Comparison of ENCODE assay signal across 14 cellular contexts in genomic region chr1:89905391-89906058, GRCh38.
DNase-seq lines count a peak whose midpoint lies in the region; TF ChIP-seq lines count a peak whose summit lies in the region.
"Had no signal": no experiment of that assay in that cellular context is flagged by ENCODE, and none has a peak within 500 bp of the region (broad histone marks: within the 10 kb centered on the region; RNA-seq: fewer than 3 reads in every experiment).

No MANE protein-coding gene starts in this region.

- peaks cover 8 to 39% (median 19%) of the 10 kb centered on the region in 11 experiments; a peak in 14 of 22 replicates for H3K36me3 ChIP-seq in BLaER1 treated with 17β-estradiol and CSF1 and Interleukin-3, amounts not matched to agents 10 nM and 100 nM
- no peaks in the 10 kb centered on the region for H3K36me3 ChIP-seq in HUES48 (ENCODE audit: control insufficient read depth, insufficient read depth, low read length)

- H3K27ac Mint-ChIP-seq in nephron progenitor cell, result peak overlapping the region; percentile 88
- H3K27ac Mint-ChIP-seq in activated naive CD4-positive, alpha-beta T cell treated with anti-CD3 and anti-CD28 coated beads, Interleukin-2, amount 10 ng/mL, durations not matched to agents 7 days and 5 days, result no peak overlapping the region

- no peak for DNase-seq in dorsolateral prefrontal cortex
- DNase-seq in nephron progenitor cell, result no peak
- no peak for DNase-seq in DMS153 treated with DMSO at 0.1 percent for 48 hours (lab: John Stamatoyannopoulos, UW; ENCODE audit: unreplicated experiment)
- DNase-seq in Kasumi-1 (lab: John Stamatoyannopoulos, UW), result no peak
- no peak for DNase-seq in activated CD8-positive, alpha-beta memory T cell treated with anti-CD3 and anti-CD28 coated beads, Interleukin-2, amount 50 U/mL, for 4 hours
- DNase-seq in activated naive CD4-positive, alpha-beta T cell treated with anti-CD3 and anti-CD28 coated beads, Interleukin-2, amount 10 ng/mL, durations not matched to agents 7 days and 5 days, result no peak
- DNase-seq: amniotic stem cell; cortex of kidney; NCI-H146; stimulated activated CD4-positive, alpha-beta T cell treated with anti-CD3 and anti-CD28 coated beads, Interleukin-2, amount 100 ng/mL, for 48 hours; SW 1271 had no signal

- H3K9me3 Mint-ChIP-seq in nephron progenitor cell, result no peaks in the 10 kb centered on the region
- H3K9me3 Mint-ChIP-seq in activated naive CD4-positive, alpha-beta T cell treated with anti-CD3 and anti-CD28 coated beads, Interleukin-2, amount 10 ng/mL, durations not matched to agents 7 days and 5 days, result no peaks in the 10 kb centered on the region
- H3K9me3 Mint-ChIP-seq: IgD-negative memory B cell had no signal

- H3K9me3 ChIP-seq in BLaER1 treated with 17β-estradiol and CSF1 and Interleukin-3, amounts not matched to agents 10 nM and 100 nM (replicated peaks in 1 of 11), result peaks cover 0 to 2% (median 0%) of the 10 kb centered on the region in 11 experiments; a peak in 4 of 22 replicates
- H3K9me3 ChIP-seq in HUES48 (ENCODE audit: control insufficient read depth, insufficient read depth, low read length), result no peaks in the 10 kb centered on the region

- H3K4me1 Mint-ChIP-seq in nephron progenitor cell, result peaks cover 93% of the 10 kb centered on the region
- H3K4me1 Mint-ChIP-seq in activated naive CD4-positive, alpha-beta T cell treated with anti-CD3 and anti-CD28 coated beads, Interleukin-2, amount 10 ng/mL, durations not matched to agents 7 days and 5 days, result peaks cover 22% of the 10 kb centered on the region

- no peak overlapping the region for H3K4me3 Mint-ChIP-seq in nephron progenitor cell
- H3K4me3 Mint-ChIP-seq in activated naive CD4-positive, alpha-beta T cell treated with anti-CD3 and anti-CD28 coated beads, Interleukin-2, amount 10 ng/mL, durations not matched to agents 7 days and 5 days, result no peak overlapping the region

- CTCF ChIA-PET in activated naive CD4-positive, alpha-beta T cell treated with anti-CD3 and anti-CD28 coated beads, Interleukin-2, amount 10 ng/mL, durations not matched to agents 7 days and 5 days (lab: Charles Lee), result interaction anchor here (1.1 to 1.2 kb wide), 2 partner anchors 9 to 83 kb away, joined by 3 read pairs; no protein-coding TSS in a partner anchor

- H3K4me1 ChIP-seq in BLaER1 treated with 17β-estradiol and CSF1 and Interleukin-3, amounts not matched to agents 10 nM and 100 nM, result peaks cover 80 to 95% (median 85%) of the 10 kb centered on the region in 10 experiments
- H3K4me1 ChIP-seq in HUES48 (ENCODE audit: control insufficient read depth, insufficient read depth, low read length), result peaks cover 53% of the 10 kb centered on the region

- H3K4me2 ChIP-seq in BLaER1 treated with 17β-estradiol and CSF1 and Interleukin-3, amounts not matched to agents 10 nM and 100 nM, result peak overlapping the region in 10 of 11 experiments; percentile 66 to 90 (median 78); a peak in 20 of 22 replicates

- no peaks in the 10 kb centered on the region for H3K27me3 Mint-ChIP-seq in nephron progenitor cell (ENCODE audit: low read depth, poor library complexity)
- no peaks in the 10 kb centered on the region for H3K27me3 Mint-ChIP-seq in activated naive CD4-positive, alpha-beta T cell treated with anti-CD3 and anti-CD28 coated beads, Interleukin-2, amount 10 ng/mL, durations not matched to agents 7 days and 5 days
- H3K27me3 Mint-ChIP-seq: IgD-negative memory B cell had no signal

- H3K36me3 Mint-ChIP-seq in nephron progenitor cell (ENCODE audit: low read depth), result no peaks in the 10 kb centered on the region
- H3K36me3 Mint-ChIP-seq in activated naive CD4-positive, alpha-beta T cell treated with anti-CD3 and anti-CD28 coated beads, Interleukin-2, amount 10 ng/mL, durations not matched to agents 7 days and 5 days, result peaks cover 12% of the 10 kb centered on the region

- no peak overlapping the region for H3K4me3 ChIP-seq in BLaER1 treated with 17β-estradiol and CSF1 and Interleukin-3, amounts not matched to agents 10 nM and 100 nM
- H3K4me3 ChIP-seq in HUES48 (ENCODE audit: low read depth, low read length) (no peak overlapping the region), dorsolateral prefrontal cortex (no peak overlapping the region)

- peaks cover 0 to 100% (median 31%) of the 10 kb centered on the region in 11 experiments; a peak in 15 of 22 replicates for H4K20me1 ChIP-seq in BLaER1 treated with 17β-estradiol and CSF1 and Interleukin-3, amounts not matched to agents 10 nM and 100 nM

- H3K9ac ChIP-seq in BLaER1 treated with 17β-estradiol and CSF1 and Interleukin-3, amounts not matched to agents 10 nM and 100 nM, result peak overlapping the region in 3 of 11 experiments; percentile 50 to 72 (median 50); a peak in 3 of 22 replicates
- H3K9ac ChIP-seq in HUES48 (ENCODE audit: low read depth, low read length), result no peak overlapping the region

- intact Hi-C loops in dorsolateral prefrontal cortex (cut with DNase I), result no loop called here

- peak overlapping the region in 9 of 11 experiments; percentile 67 to 86 (median 76); a peak in 15 of 22 replicates for H3K27ac ChIP-seq in BLaER1 treated with 17β-estradiol and CSF1 and Interleukin-3, amounts not matched to agents 10 nM and 100 nM
- peak overlapping the region; percentile 89 for H3K27ac ChIP-seq in HUES48 (ENCODE audit: low read depth, low read length)
- H3K27ac ChIP-seq in dorsolateral prefrontal cortex, result peak overlapping the region in 47 of 59 donors; percentile 1 to 83 (median 65)

- no peak for TF ChIP-seq CTCF in dorsolateral prefrontal cortex (IDR thresholded peaks at IDR 0.05 in 54 of 56, conservative IDR thresholded peaks at IDR 0.05 in 2 of 56; ENCODE audit: low read depth in 1 of 56, partially characterized antibody in 56 of 56)
- no peak for TF ChIP-seq CTCF in nephron progenitor cell (IDR thresholded peaks at IDR 0.05)

- no peaks in the 10 kb centered on the region for H3K27me3 ChIP-seq in BLaER1 treated with 17β-estradiol and CSF1 and Interleukin-3, amounts not matched to agents 10 nM and 100 nM
- H3K27me3 ChIP-seq in HUES48 (ENCODE audit: control insufficient read depth, insufficient read depth, low read length) (no peaks in the 10 kb centered on the region), dorsolateral prefrontal cortex (no peaks in the 10 kb centered on the region)
